In genomic region chr18:76491436-76491800, GRCh38 we compare ENCODE assay signal across 1 cellular context.
TF ChIP-seq lines count a peak whose summit lies in the region.

No MANE protein-coding gene starts in this region.

TF ChIP-seq in GM12878, 131 proteins besides CTCF, POLR2A, EP300 and RAD21 (continued from another document):
- TF ChIP-seq CREB1 (IDR thresholded peaks at IDR 0.05; ENCODE audit: low read depth) (0 out of 2 replicates have a peak, but pooled peaks have one; percentile 14), CREM (IDR thresholded peaks at IDR 0.05; ENCODE audit: low read depth) (peak; percentile 16; the same call in 1 of the 2 replicates)
